Comparison of ENCODE assay signal across 8 cellular contexts in genomic region chr20:23606652-23607049, GRCh38. TPM values are rescaled to one million over a fixed set of nuclear protein-coding genes. Genes with fewer than 3 reads are reported as not detected.
DNase-seq lines count a peak whose midpoint lies in the region; ATAC-seq and TF ChIP-seq lines count a peak whose summit lies in the region.

No MANE protein-coding gene starts in this region.

- H3K9me2 ChIP-seq in OCI-LY1 (ENCODE audit: low read depth, low read length) (no peaks in the 10 kb centered on the region), neural cell (ENCODE audit: insufficient read depth, low read length) (no peaks in the 10 kb centered on the region)

- no peak overlapping the region for H2AFZ ChIP-seq in OCI-LY1 (ENCODE audit: low read length)
- no peak overlapping the region for H2AFZ ChIP-seq in neural cell (ENCODE audit: low read depth, low read length)

- peak; percentile 83 for TF ChIP-seq RAD21 in neural cell (conservative IDR thresholded peaks at IDR 0.05)

- no peak overlapping the region for H3K4me3 ChIP-seq in OCI-LY1 (ENCODE audit: low read depth, low read length, poor library complexity, severe bottlenecking)
- H3K4me3 ChIP-seq in neural cell (ENCODE audit: low read length) = no peak overlapping the region

- H3K27me3 ChIP-seq in OCI-LY1 (ENCODE audit: insufficient read depth, low read length) (no peaks in the 10 kb centered on the region; the same call in 1 of the 2 replicates), neural cell (ENCODE audit: insufficient read depth, low read depth, low read length) (no peaks in the 10 kb centered on the region)

- no peaks in the 10 kb centered on the region for H3K79me2 ChIP-seq in OCI-LY1 (ENCODE audit: insufficient read depth, low read length)
- no peaks in the 10 kb centered on the region for H3K79me2 ChIP-seq in neural cell (replicated peaks; ENCODE audit: insufficient read depth, low read length)

- TF ChIP-seq CTCF in OCI-LY1 (IDR thresholded peaks at IDR 0.05; ENCODE audit: low read length) (peak; percentile 82), neural cell (IDR thresholded peaks at IDR 0.05; ENCODE audit: poor library complexity, severe bottlenecking) (peak; percentile 87)

- TF ChIP-seq EP300 in neural cell (conservative IDR thresholded peaks at IDR 0.05; ENCODE audit: poor library complexity, severe bottlenecking) = no peak

- H3K4me2 ChIP-seq in OCI-LY1 (ENCODE audit: low read length) (no peak overlapping the region), neural cell (ENCODE audit: low read length) (no peak overlapping the region)

- H3F3A ChIP-seq in OCI-LY1 (ENCODE audit: insufficient read depth, low read length) (no peaks in the 10 kb centered on the region), neural cell (ENCODE audit: insufficient read depth, low read length, poor library complexity, severe bottlenecking) (no peaks in the 10 kb centered on the region)

- ATAC-seq in GM21515 (IDR thresholded peaks at IDR 0.05; ENCODE audit: unreplicated experiment) = peak; percentile 80

- no peak overlapping the region for H3K9ac ChIP-seq in OCI-LY1 (ENCODE audit: low read length)
- no peak overlapping the region for H3K9ac ChIP-seq in neural cell (ENCODE audit: low read length)

- no peaks in the 10 kb centered on the region for H4K20me1 ChIP-seq in OCI-LY1 (ENCODE audit: insufficient read depth, low read length)
- H4K20me1 ChIP-seq in neural cell (ENCODE audit: insufficient read depth) = no peaks in the 10 kb centered on the region

- H3K36me3 ChIP-seq in OCI-LY1 (ENCODE audit: insufficient read depth, low read length) (no peaks in the 10 kb centered on the region), neural cell (ENCODE audit: insufficient read depth, low read length) (no peaks in the 10 kb centered on the region)

- DNase-seq in DMS153 (lab: John Stamatoyannopoulos, UW) = peak; percentile 56
- DNase-seq in HUDEP-2 (lab: John Stamatoyannopoulos, UW; ENCODE audit: unreplicated experiment in 76 of 76) = peak in 52 of 76 experiments; percentile 1 to 71 (median 34)
- DNase-seq in activated T-cell treated with anti-CD3 and anti-CD28 coated beads, Interleukin-2, amount 50 U/mL, for 1 hour = peak; percentile 56
- DNase-seq in fibroblast of peridontal ligament (ENCODE audit: extremely low read depth) = peak; percentile 71
- DNase-seq in superior temporal gyrus (ENCODE audit: extremely low spot score) = peak; percentile 84

- H3K27ac ChIP-seq in OCI-LY1 (ENCODE audit: low read depth, low read length, poor library complexity, severe bottlenecking) (no peak overlapping the region), neural cell (ENCODE audit: low read length) (no peak overlapping the region)

- H3K4me1 ChIP-seq in OCI-LY1 (ENCODE audit: insufficient read depth, low read length, severe bottlenecking) = no peaks in the 10 kb centered on the region

- H3K9me3 ChIP-seq in OCI-LY1 (ENCODE audit: low read length) (no peaks in the 10 kb centered on the region), neural cell (ENCODE audit: low read length) (no peaks in the 10 kb centered on the region)

TF ChIP-seq in neural cell, 6 proteins besides CTCF, POLR2A, EP300 and RAD21:
- TF ChIP-seq EZH2 (IDR thresholded peaks at IDR 0.05; ENCODE audit: borderline replicate concordance, insufficient read depth, low read length, poor library complexity, severe bottlenecking) (no peak), SMC3 (conservative IDR thresholded peaks at IDR 0.05; ENCODE audit: poor library complexity) (peak; percentile 83)

RNA-seq across cellular contexts. Expression of gene CST9, which starts 0.9 kb away (rescaled TPM):
- polyA plus RNA-seq in neural cell = not detected in 2 replicates
- not detected in 2 replicates for polyA minus RNA-seq in neural cell

RNA-seq across cellular contexts. Expression of gene CST3, which starts 31.1 kb away (rescaled TPM):
- polyA plus RNA-seq in neural cell = 52.4 and 54.6 TPM in 2 replicates
- polyA minus RNA-seq in neural cell = 15.3 and 17.9 TPM in 2 replicates

RNA-seq across cellular contexts. Expression of gene CST9L, which starts 38.4 kb away (rescaled TPM):
- not detected in 2 replicates for polyA plus RNA-seq in neural cell
- polyA minus RNA-seq in neural cell = not detected in 2 replicates

Comparison
In these comparisons a context has a peak if more than half of its experiments do, and no peak if none do; other contexts are left out.
1. DNase-seq: peak in every context shown above with its lines; median percentile 84 in superior temporal gyrus; 71 in fibroblast of peridontal ligament; 56 in DMS153; 56 in activated T-cell treated with anti-CD3 and anti-CD28 coated beads, Interleukin-2, amount 50 U/mL, for 1 hour; 34 in HUDEP-2.